ENCODE assay signal across 1 cellular context in genomic region chr6:28104392-28105250, GRCh38.
TF ChIP-seq lines count a peak whose summit lies in the region.

No MANE protein-coding gene starts in this region.

TF ChIP-seq in HepG2, 621 proteins besides CTCF, POLR2A, EP300 and RAD21 (continued from another document and continues in another):
- TF ChIP-seq ZNF543 (CRISPR knock-in tag; IDR thresholded peaks at IDR 0.05) (peak; percentile 76), PCBP1 (IDR thresholded peaks at IDR 0.05; ENCODE audit: borderline replicate concordance, low read depth, low read length) (0 out of 2 replicates have a peak, but pooled peaks have one; percentile 84), CREM (IDR thresholded peaks at IDR 0.05) (peak; percentile 34; the same call in 1 of the 2 replicates), CREM (CRISPR knock-in tag; IDR thresholded peaks at IDR 0.05) (no peak), MBNL3 (CRISPR knock-in tag; conservative IDR thresholded peaks at IDR 0.05) (no peak), SRSF4 (IDR thresholded peaks at IDR 0.05; ENCODE audit: low read depth, low read length, poor library complexity, severe bottlenecking) (no peak), TGIF2 (CRISPR knock-in tag; IDR thresholded peaks at IDR 0.05) (peak; percentile 78; the same call in 1 of the 2 replicates), NAIF1 (CRISPR knock-in tag; IDR thresholded peaks at IDR 0.05; ENCODE audit: borderline replicate concordance) (peak; percentile 83; the same call in 1 of the 2 replicates), ZNF484 (CRISPR knock-in tag; IDR thresholded peaks at IDR 0.05; ENCODE audit: borderline replicate concordance, low read depth) (0 out of 2 replicates have a peak, but pooled peaks have one; percentile 92), HDAC2 (CRISPR knock-in tag; IDR thresholded peaks at IDR 0.05) (no peak; the same call in none of the 2 replicates), U2AF2 (IDR thresholded peaks at IDR 0.05; ENCODE audit: low read depth, low read length) (0 out of 2 replicates have a peak, but pooled peaks have one; percentile 82), PREB (CRISPR knock-in tag; IDR thresholded peaks at IDR 0.05) (no peak), ZNF720 (CRISPR knock-in tag; IDR thresholded peaks at IDR 0.05) (no peak), RXRA (CRISPR knock-in tag; IDR thresholded peaks at IDR 0.05) (peak; percentile 81; the same call in 1 of the 2 replicates), ZNF407 (CRISPR knock-in tag; IDR thresholded peaks at IDR 0.05; ENCODE audit: not compliant biosample characterization) (peak; percentile 98), RBM39 (IDR thresholded peaks at IDR 0.05; ENCODE audit: low read depth, low read length, poor library complexity, severe bottlenecking) (peak; percentile 94), PHF5A (CRISPR knock-in tag; IDR thresholded peaks at IDR 0.05; ENCODE audit: low read depth, unreplicated experiment) (peak; percentile 53), ZNF292 (CRISPR knock-in tag; IDR thresholded peaks at IDR 0.05; ENCODE audit: borderline replicate concordance, low read depth) (peak; percentile 88), GTF2F1 (IDR thresholded peaks at IDR 0.05; ENCODE audit: low read length) (no peak), ATF7 (IDR thresholded peaks at IDR 0.05) (no peak), ATF7 (CRISPR knock-in tag; IDR thresholded peaks at IDR 0.05) (no peak), NCOA1 (CRISPR knock-in tag; IDR thresholded peaks at IDR 0.05) (peak; percentile 89; the same call in 1 of the 2 replicates), TARDBP (CRISPR knock-in tag; IDR thresholded peaks at IDR 0.05) (peak; percentile 77), PAX8 (CRISPR knock-in tag; IDR thresholded peaks at IDR 0.05; ENCODE audit: borderline replicate concordance) (0 out of 2 replicates have a peak, but pooled peaks have one; percentile 78), NR0B2 (CRISPR knock-in tag; IDR thresholded peaks at IDR 0.05) (peak; percentile 93; the same call in 1 of the 2 replicates), ZNF678 (CRISPR knock-in tag; IDR thresholded peaks at IDR 0.05) (peak; percentile 90; the same call in 1 of the 2 replicates), SRF (IDR thresholded peaks at IDR 0.05; ENCODE audit: low read depth, low read length) (no peak), ZNF17 (CRISPR knock-in tag; IDR thresholded peaks at IDR 0.05) (no peak), ZNF674 (CRISPR knock-in tag; IDR thresholded peaks at IDR 0.05; ENCODE audit: low read depth) (peak; percentile 82; the same call in 1 of the 2 replicates), EHMT2 (IDR thresholded peaks at IDR 0.05; ENCODE audit: borderline replicate concordance, low read depth, low read length) (peak; percentile 25; the same call in 1 of the 2 replicates), ZNF670 (CRISPR knock-in tag; IDR thresholded peaks at IDR 0.05; ENCODE audit: borderline replicate concordance) (peak; percentile 94; the same call in 1 of the 2 replicates), SMYD3 (CRISPR knock-in tag; IDR thresholded peaks at IDR 0.05) (no peak), ZC3H13 (CRISPR knock-in tag; IDR thresholded peaks at IDR 0.05) (no peak), CHD2 (IDR thresholded peaks at IDR 0.05; ENCODE audit: low read depth, low read length) (no peak), ZBTB14 (CRISPR knock-in tag; IDR thresholded peaks at IDR 0.05) (peak; percentile 48; the same call in 1 of the 2 replicates), MEF2D (CRISPR knock-in tag; IDR thresholded peaks at IDR 0.05) (peak; percentile 59; the same call in 1 of the 2 replicates), FOSL2 (CRISPR knock-in tag; IDR thresholded peaks at IDR 0.05) (no peak), ZNF232 (CRISPR knock-in tag; IDR thresholded peaks at IDR 0.05; ENCODE audit: borderline replicate concordance) (peak; percentile 91)
- TF ChIP-seq, protein P1, sequence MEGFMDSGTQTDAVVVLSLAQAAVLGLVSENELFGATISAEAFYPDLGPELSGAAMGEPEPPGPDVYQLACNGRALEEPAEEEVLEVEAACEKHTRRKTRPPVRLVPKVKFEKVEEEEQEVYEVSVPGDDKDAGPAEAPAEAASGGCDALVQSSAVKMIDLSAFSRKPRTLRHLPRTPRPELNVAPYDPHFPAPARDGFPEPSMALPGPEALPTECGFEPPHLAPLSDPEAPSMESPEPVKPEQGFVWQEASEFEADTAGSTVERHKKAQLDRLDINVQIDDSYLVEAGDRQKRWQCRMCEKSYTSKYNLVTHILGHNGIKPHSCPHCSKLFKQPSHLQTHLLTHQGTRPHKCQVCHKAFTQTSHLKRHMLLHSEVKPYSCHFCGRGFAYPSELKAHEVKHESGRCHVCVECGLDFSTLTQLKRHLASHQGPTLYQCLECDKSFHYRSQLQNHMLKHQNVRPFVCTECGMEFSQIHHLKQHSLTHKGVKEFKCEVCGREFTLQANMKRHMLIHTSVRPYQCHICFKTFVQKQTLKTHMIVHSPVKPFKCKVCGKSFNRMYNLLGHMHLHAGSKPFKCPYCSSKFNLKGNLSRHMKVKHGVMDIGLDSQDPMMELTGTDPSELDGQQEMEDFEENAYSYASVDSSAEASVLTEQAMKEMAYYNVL (CRISPR knock-in tag; IDR thresholded peaks at IDR 0.05; ENCODE audit: borderline replicate concordance) = peak; percentile 81; the same call in 1 of the 2 replicates
- TF ChIP-seq, protein P2, sequence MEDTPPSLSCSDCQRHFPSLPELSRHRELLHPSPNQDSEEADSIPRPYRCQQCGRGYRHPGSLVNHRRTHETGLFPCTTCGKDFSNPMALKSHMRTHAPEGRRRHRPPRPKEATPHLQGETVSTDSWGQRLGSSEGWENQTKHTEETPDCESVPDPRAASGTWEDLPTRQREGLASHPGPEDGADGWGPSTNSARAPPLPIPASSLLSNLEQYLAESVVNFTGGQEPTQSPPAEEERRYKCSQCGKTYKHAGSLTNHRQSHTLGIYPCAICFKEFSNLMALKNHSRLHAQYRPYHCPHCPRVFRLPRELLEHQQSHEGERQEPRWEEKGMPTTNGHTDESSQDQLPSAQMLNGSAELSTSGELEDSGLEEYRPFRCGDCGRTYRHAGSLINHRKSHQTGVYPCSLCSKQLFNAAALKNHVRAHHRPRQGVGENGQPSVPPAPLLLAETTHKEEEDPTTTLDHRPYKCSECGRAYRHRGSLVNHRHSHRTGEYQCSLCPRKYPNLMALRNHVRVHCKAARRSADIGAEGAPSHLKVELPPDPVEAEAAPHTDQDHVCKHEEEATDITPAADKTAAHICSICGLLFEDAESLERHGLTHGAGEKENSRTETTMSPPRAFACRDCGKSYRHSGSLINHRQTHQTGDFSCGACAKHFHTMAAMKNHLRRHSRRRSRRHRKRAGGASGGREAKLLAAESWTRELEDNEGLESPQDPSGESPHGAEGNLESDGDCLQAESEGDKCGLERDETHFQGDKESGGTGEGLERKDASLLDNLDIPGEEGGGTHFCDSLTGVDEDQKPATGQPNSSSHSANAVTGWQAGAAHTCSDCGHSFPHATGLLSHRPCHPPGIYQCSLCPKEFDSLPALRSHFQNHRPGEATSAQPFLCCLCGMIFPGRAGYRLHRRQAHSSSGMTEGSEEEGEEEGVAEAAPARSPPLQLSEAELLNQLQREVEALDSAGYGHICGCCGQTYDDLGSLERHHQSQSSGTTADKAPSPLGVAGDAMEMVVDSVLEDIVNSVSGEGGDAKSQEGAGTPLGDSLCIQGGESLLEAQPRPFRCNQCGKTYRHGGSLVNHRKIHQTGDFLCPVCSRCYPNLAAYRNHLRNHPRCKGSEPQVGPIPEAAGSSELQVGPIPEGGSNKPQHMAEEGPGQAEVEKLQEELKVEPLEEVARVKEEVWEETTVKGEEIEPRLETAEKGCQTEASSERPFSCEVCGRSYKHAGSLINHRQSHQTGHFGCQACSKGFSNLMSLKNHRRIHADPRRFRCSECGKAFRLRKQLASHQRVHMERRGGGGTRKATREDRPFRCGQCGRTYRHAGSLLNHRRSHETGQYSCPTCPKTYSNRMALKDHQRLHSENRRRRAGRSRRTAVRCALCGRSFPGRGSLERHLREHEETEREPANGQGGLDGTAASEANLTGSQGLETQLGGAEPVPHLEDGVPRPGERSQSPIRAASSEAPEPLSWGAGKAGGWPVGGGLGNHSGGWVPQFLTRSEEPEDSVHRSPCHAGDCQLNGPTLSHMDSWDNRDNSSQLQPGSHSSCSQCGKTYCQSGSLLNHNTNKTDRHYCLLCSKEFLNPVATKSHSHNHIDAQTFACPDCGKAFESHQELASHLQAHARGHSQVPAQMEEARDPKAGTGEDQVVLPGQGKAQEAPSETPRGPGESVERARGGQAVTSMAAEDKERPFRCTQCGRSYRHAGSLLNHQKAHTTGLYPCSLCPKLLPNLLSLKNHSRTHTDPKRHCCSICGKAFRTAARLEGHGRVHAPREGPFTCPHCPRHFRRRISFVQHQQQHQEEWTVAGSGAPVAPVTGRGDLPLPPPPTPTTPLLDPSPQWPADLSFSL (CRISPR knock-in tag; IDR thresholded peaks at IDR 0.05) = no peak
- TF ChIP-seq, protein P3, sequence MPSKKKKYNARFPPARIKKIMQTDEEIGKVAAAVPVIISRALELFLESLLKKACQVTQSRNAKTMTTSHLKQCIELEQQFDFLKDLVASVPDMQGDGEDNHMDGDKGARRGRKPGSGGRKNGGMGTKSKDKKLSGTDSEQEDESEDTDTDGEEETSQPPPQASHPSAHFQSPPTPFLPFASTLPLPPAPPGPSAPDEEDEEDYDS (CRISPR knock-in tag; IDR thresholded peaks at IDR 0.05) = peak; percentile 77
- TF ChIP-seq, protein P4, sequence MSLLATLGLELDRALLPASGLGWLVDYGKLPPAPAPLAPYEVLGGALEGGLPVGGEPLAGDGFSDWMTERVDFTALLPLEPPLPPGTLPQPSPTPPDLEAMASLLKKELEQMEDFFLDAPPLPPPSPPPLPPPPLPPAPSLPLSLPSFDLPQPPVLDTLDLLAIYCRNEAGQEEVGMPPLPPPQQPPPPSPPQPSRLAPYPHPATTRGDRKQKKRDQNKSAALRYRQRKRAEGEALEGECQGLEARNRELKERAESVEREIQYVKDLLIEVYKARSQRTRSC (CRISPR knock-in tag; IDR thresholded peaks at IDR 0.05; ENCODE audit: low read depth) = no peak
